Comparison of ENCODE assay signal across 18 cellular contexts in the genomic region with DNA sequence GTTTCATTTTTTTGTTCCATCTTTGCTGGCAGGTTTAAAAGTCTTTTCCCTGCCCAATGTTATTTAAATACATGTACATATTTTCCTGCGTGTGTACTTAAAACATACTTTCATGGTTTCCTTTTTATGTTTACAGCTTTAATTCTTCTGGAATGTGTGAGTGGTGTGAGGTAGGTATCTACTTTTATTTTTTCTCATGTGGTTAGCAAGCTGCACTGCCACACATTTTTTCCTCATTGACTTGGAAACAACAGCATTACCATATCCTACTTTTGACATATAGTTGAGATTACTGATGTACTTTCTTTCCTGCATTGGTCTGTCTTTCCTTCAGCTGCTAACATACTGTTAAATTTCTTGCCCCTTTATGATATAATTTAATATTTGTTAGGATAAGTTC. TPM values are rescaled to one million over a fixed set of nuclear protein-coding genes. Genes with fewer than 3 reads are reported as not detected.
DNase-seq lines count a peak whose midpoint lies in the region; ATAC-seq and TF ChIP-seq lines count a peak whose summit lies in the region.
"Had no signal": no experiment of that assay in that cellular context is flagged by ENCODE, and none has a peak within 500 bp of the region (broad histone marks: within the 10 kb centered on the region; RNA-seq: fewer than 3 reads in every experiment).

No MANE protein-coding gene starts in this region.

- H3K36me3 ChIP-seq in body of pancreas (replicated peaks in 1 of 2; ENCODE audit: insufficient read depth in 1 of 2, low read depth in 2 of 2), result no peaks in the 10 kb centered on the region

- peaks cover 7% of the 10 kb centered on the region for H3K4me1 ChIP-seq in body of pancreas

- H3K36me3 Mint-ChIP-seq in glutamatergic neuron (ENCODE audit: unreplicated experiment), result no peaks in the 10 kb centered on the region

- WGBS in body of pancreas, 2 donors, result 85 to 90% methylated on average over 1 of the region's 1 CpG

- DNase-seq in HCEC 1CT (peak; percentile 31), amniotic epithelial cell (ENCODE audit: low read depth) (peak; percentile 41), choroid plexus epithelial cell (ENCODE audit: low read depth) (peak; percentile 67), retinal pigment epithelial cell (ENCODE audit: low read depth) (peak; percentile 37), body of pancreas (no peak), glutamatergic neuron (no peak), retina (no peak)
- no peak for DNase-seq in activated effector memory CD4-positive, alpha-beta T cell treated with anti-CD3 and anti-CD28 coated beads, Interleukin-2, amount 50 U/mL, for 16 hours
- DNase-seq: ACHN; C1 segment of cervical spinal cord; Calu3; CD4-positive, alpha-beta T cell; DMS 273 treated with DMSO at 0.1 percent for 48 hours; GOT3; H9 had no signal

- intact Hi-C loops in body of pancreas (cut with DNase I), result no loop called here

- TF ChIP-seq POLR2A in body of pancreas (IDR thresholded peaks at IDR 0.05), result no peak

- no peaks in the 10 kb centered on the region for H3K9me3 ChIP-seq in body of pancreas

- H3K9me3 Mint-ChIP-seq in glutamatergic neuron (ENCODE audit: unreplicated experiment), result peaks cover 2% of the 10 kb centered on the region

- H3K4me3 ChIP-seq in choroid plexus epithelial cell (ENCODE audit: low read depth, low read length), result no peak overlapping the region
- H3K4me3 ChIP-seq in retinal pigment epithelial cell (ENCODE audit: low read length), result no peak overlapping the region
- H3K4me3 ChIP-seq in body of pancreas, result no peak overlapping the region

- no peak overlapping the region for H3K27ac Mint-ChIP-seq in glutamatergic neuron (ENCODE audit: unreplicated experiment)
- H3K27ac Mint-ChIP-seq: B cell; CD4-positive, alpha-beta T cell; H9 had no signal

- no peaks in the 10 kb centered on the region for H3K27me3 Mint-ChIP-seq in glutamatergic neuron (ENCODE audit: unreplicated experiment)

- TF ChIP-seq CTCF in choroid plexus epithelial cell (conservative IDR thresholded peaks at IDR 0.05; ENCODE audit: low read depth, low read length) (no peak), retinal pigment epithelial cell (conservative IDR thresholded peaks at IDR 0.05; ENCODE audit: low read depth, low read length) (no peak), body of pancreas (IDR thresholded peaks at IDR 0.05) (no peak), glutamatergic neuron (IDR thresholded peaks at IDR 0.05; ENCODE audit: partially characterized antibody, unreplicated experiment) (no peak)

- no peak overlapping the region for H3K27ac ChIP-seq in body of pancreas
- H3K27ac ChIP-seq: HL-60 had no signal

- peaks cover 7% of the 10 kb centered on the region for H3K4me1 Mint-ChIP-seq in glutamatergic neuron (ENCODE audit: low read depth, unreplicated experiment)
- H3K4me1 Mint-ChIP-seq: B cell, H9 had no signal

- no peak overlapping the region for H3K4me3 Mint-ChIP-seq in glutamatergic neuron (ENCODE audit: unreplicated experiment)
- H3K4me3 Mint-ChIP-seq: B cell; CD4-positive, alpha-beta T cell; H9 had no signal

- no peaks in the 10 kb centered on the region for H3K27me3 ChIP-seq in body of pancreas

- ATAC-seq in body of pancreas, result no peak

RNA-seq across cellular contexts. Expression of a gene that starts 51.4 kb away (rescaled TPM):
- 10 to 100 TPM in 1 of 2 donors, 1 to 10 TPM in 1; 6.7 to 55.4 TPM for total RNA-seq in body of pancreas
- total RNA-seq in glutamatergic neuron (ENCODE audit: unreplicated experiment), result not detected
- total RNA-seq: B cell; Calu3; CD4-positive, alpha-beta T cell; G401; H9 had no signal

Comparison
In these comparisons a context has a peak if more than half of its experiments do, and no peak if none do; other contexts are left out.
1. DNase-seq: peak in HCEC 1CT (single experiment), amniotic epithelial cell (single experiment), choroid plexus epithelial cell (single experiment) and retinal pigment epithelial cell (single experiment); none in body of pancreas (0 of 4), glutamatergic neuron (single experiment), retina (single experiment) and activated effector memory CD4-positive, alpha-beta T cell treated with anti-CD3 and anti-CD28 coated beads, Interleukin-2, amount 50 U/mL, for 16 hours (single experiment).